11 cellular contexts compared by ENCODE assay signal in the genomic region with DNA sequence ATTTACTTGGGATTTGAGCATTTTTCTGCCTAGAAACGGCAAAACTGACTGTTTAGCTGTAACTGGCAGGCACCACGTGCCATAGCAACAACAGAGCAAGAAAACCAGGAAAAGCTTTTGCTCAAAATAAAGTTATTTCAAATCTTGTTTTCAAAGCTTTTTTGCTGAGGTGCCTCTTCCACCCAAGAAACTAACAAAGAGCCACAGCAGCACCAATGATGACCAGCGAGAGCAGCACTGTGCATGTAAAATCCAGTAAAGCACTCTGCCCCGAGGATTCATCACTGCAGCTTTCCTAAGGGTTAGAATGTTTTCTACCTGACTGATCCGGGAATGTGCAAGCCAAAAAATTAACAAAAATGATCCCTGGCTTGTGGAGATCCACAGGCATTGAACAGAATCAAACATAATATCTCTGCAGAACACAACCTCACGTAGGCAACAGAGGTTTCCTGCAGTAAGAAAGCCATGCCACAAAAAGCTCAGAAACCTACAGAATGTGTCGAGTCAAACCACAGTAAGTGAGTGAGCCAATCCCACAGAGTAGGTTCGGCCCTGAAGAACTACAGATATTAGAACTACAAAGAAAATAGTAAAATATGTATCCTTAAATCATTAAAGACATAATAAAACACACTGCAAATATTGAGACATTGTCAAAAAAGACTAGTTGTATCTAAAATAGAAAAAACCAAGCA. TPM values are rescaled to one million over a fixed set of nuclear protein-coding genes. Genes with fewer than 3 reads are reported as not detected.
A peak's percentile ranks its signal among the peaks of the same experiment; 100 is the strongest.
DNase-seq lines count a peak whose midpoint lies in the region; ATAC-seq, FAIRE-seq and TF ChIP-seq lines count a peak whose summit lies in the region.
"Had no signal": no experiment of that assay in that cellular context is flagged by ENCODE, and none has a peak within 500 bp of the region (broad histone marks: within the 10 kb centered on the region; RNA-seq: fewer than 3 reads in every experiment).

No MANE protein-coding gene starts in this region.

- no peak for TF ChIP-seq POLR2A in K562 (conservative IDR thresholded peaks at IDR 0.05)

- H3K9me3 Mint-ChIP-seq in nephron, result no peaks in the 10 kb centered on the region

- 0 out of 2 replicates have a peak, but pooled peaks cover 3% of the 10 kb centered on the region for H4K20me1 ChIP-seq in K562 (replicated peaks; ENCODE audit: control insufficient read depth, insufficient read depth, low read length)

- H3K27me3 ChIP-seq in K562 (ENCODE audit: control insufficient read depth in 2 of 2, insufficient read depth in 2 of 2, low read length in 2 of 2), result peaks cover 10 to 18% of the 10 kb centered on the region in 2 experiments; a peak in 4 of 5 replicates

- peak; percentile 27 for TF ChIP-seq CTCF in C4-2B (conservative IDR thresholded peaks at IDR 0.05)
- TF ChIP-seq CTCF in LNCAP (IDR thresholded peaks at IDR 0.05), result peak; percentile 27; the same call in 1 of the 2 replicates
- peak in 2 of 3 experiments; percentile 12 to 20; a peak in 1 of 6 replicates for TF ChIP-seq CTCF in K562 (IDR thresholded peaks at IDR 0.05 in 2 of 3, conservative IDR thresholded peaks at IDR 0.05 in 1 of 3; ENCODE audit: insufficient read depth in 2 of 3, low read depth in 1 of 3, low read length in 3 of 3)
- peak in 1 of 3 experiments; percentile 8 for TF ChIP-seq CTCF in nephron (IDR thresholded peaks at IDR 0.05; ENCODE audit: unreplicated experiment in 3 of 3)

- no peaks in the 10 kb centered on the region for H3K36me3 Mint-ChIP-seq in nephron (ENCODE audit: low read depth)

- no peak overlapping the region for H3K4me2 ChIP-seq in K562 (ENCODE audit: insufficient read depth, low read length)

- ATAC-seq in K562 (no peak), HG02884 (IDR thresholded peaks at IDR 0.05; ENCODE audit: unreplicated experiment) (no peak), GM18909 (IDR thresholded peaks at IDR 0.05; ENCODE audit: poor library complexity, unreplicated experiment) (no peak), HG02970 (IDR thresholded peaks at IDR 0.05; ENCODE audit: low FRiP score, unreplicated experiment) (no peak)

- no peak for TF ChIP-seq RAD21 in K562 (CRISPR knock-in tag; conservative IDR thresholded peaks at IDR 0.05 in 1 of 2, IDR thresholded peaks at IDR 0.05 in 1 of 2)

- peaks cover 5% of the 10 kb centered on the region for H3K27me3 Mint-ChIP-seq in nephron (ENCODE audit: low read depth)

- H3K4me3 Mint-ChIP-seq in nephron, result no peak overlapping the region

- H3K4me3 ChIP-seq in K562, result no peak overlapping the region

- DNase-seq in K562 (ENCODE audit: extremely low read depth in 1 of 4, low spot score in 3 of 4), result no peak
- no peak for DNase-seq in D341Med (ENCODE audit: low spot score)
- DNase-seq: NCI-H510A treated with DMSO at 0.1 percent for 48 hours, small intestine had no signal

- H3K79me2 ChIP-seq in K562 (ENCODE audit: control insufficient read depth, insufficient read depth, low read length), result no peaks in the 10 kb centered on the region

- H3K27ac ChIP-seq in C4-2B, result no peak overlapping the region
- H3K27ac ChIP-seq in K562 (ENCODE audit: extremely low read depth, low read depth, low read length), result no peak overlapping the region

- POLR2A ChIA-PET in K562 (lab: Yijun Ruan, JAX), result interaction anchor here (0.8 to 0.9 kb wide), 2 partner anchors 20 to 264 kb away, joined by 4 to 5 read pairs; no protein-coding TSS in a partner anchor

- intact Hi-C loops in K562 (cut with micrococcal nuclease), result no loop called here

- WGBS in K562 (ENCODE audit: insufficient coverage, low coverage, missing lambda C conversion rate), result under 1% methylated on average over 8 of the region's 8 CpGs

- no peaks in the 10 kb centered on the region for H3K9me3 ChIP-seq in K562 (replicated peaks; ENCODE audit: control insufficient read depth, insufficient read depth, low read depth, low read length)

- H3K27ac Mint-ChIP-seq in nephron, result peak overlapping the region in 2 of 3 experiments; percentile 21 to 28

- peaks cover 5 to 11% of the 10 kb centered on the region in 2 experiments; a peak in 3 of 5 replicates for H3K4me1 ChIP-seq in K562 (replicated peaks in 1 of 2; ENCODE audit: control insufficient read depth in 2 of 2, insufficient read depth in 2 of 2, low read length in 2 of 2)

- in situ Hi-C loops in K562 (cut with MboI), result no loop called here

- H3K9ac ChIP-seq in K562 (ENCODE audit: insufficient read depth in 1 of 2, low read depth in 2 of 2, low read length in 2 of 2), result no peak overlapping the region

- no peak for TF ChIP-seq EP300 in K562 (IDR thresholded peaks at IDR 0.05; ENCODE audit: low read length)

- H2AFZ ChIP-seq in K562 (ENCODE audit: low read depth, low read length), result no peak overlapping the region

- H3K9me1 ChIP-seq in K562 (ENCODE audit: control insufficient read depth, insufficient read depth, low read length), result no peaks in the 10 kb centered on the region

- no peak for FAIRE-seq in K562 (lab: Jason Lieb, UNC)
- FAIRE-seq: endometrium, small intestine had no signal

- CTCF ChIA-PET in K562 (lab: Yijun Ruan, JAX; ENCODE audit: low intra/inter-chr PET ratio), result no interaction called here

- H3K36me3 ChIP-seq in K562 (ENCODE audit: control insufficient read depth, insufficient read depth, low read length), result no peaks in the 10 kb centered on the region

- BruUV-seq in K562 (replicated peaks; lab: Mats Ljungman, UMichigan), result no TSS peak

- peaks cover 21% of the 10 kb centered on the region for H3K4me1 Mint-ChIP-seq in nephron

TF ChIP-seq in K562, 482 proteins besides CTCF, POLR2A, EP300 and RAD21:
- TF ChIP-seq, protein P1, sequence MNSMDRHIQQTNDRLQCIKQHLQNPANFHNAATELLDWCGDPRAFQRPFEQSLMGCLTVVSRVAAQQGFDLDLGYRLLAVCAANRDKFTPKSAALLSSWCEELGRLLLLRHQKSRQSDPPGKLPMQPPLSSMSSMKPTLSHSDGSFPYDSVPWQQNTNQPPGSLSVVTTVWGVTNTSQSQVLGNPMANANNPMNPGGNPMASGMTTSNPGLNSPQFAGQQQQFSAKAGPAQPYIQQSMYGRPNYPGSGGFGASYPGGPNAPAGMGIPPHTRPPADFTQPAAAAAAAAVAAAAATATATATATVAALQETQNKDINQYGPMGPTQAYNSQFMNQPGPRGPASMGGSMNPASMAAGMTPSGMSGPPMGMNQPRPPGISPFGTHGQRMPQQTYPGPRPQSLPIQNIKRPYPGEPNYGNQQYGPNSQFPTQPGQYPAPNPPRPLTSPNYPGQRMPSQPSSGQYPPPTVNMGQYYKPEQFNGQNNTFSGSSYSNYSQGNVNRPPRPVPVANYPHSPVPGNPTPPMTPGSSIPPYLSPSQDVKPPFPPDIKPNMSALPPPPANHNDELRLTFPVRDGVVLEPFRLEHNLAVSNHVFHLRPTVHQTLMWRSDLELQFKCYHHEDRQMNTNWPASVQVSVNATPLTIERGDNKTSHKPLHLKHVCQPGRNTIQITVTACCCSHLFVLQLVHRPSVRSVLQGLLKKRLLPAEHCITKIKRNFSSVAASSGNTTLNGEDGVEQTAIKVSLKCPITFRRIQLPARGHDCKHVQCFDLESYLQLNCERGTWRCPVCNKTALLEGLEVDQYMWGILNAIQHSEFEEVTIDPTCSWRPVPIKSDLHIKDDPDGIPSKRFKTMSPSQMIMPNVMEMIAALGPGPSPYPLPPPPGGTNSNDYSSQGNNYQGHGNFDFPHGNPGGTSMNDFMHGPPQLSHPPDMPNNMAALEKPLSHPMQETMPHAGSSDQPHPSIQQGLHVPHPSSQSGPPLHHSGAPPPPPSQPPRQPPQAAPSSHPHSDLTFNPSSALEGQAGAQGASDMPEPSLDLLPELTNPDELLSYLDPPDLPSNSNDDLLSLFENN (IDR thresholded peaks at IDR 0.05; ENCODE audit: low read depth in 2 of 2, low read length in 2 of 2), result no peak
- TF ChIP-seq ZFP36 (IDR thresholded peaks at IDR 0.05; ENCODE audit: low read depth, low read length, partially characterized antibody), result peak; percentile 75
- peak; percentile 56 for TF ChIP-seq CBX2 (IDR thresholded peaks at IDR 0.05; ENCODE audit: insufficient read depth, low read length, poor library complexity, severe bottlenecking)

RNA-seq across cellular contexts. Expression of a gene that starts 7.4 kb away (rescaled TPM):
- total RNA-seq in K562 (2011; cell fraction: chromatin; rRNA removed; ENCODE audit: low replicate concordance), result not detected in 2 replicates
- not detected in 2 replicates for total RNA-seq in K562 (2011; cell fraction: nucleolus; rRNA removed)
- total RNA-seq in K562 (2011; cell fraction: nucleoplasm; rRNA removed), result not detected in 2 replicates
- 0.57 TPM in 1 of 2 replicates, not detected in the other for total RNA-seq in K562 (2014; rRNA removed)
- not detected in 2 replicates for total RNA-seq in K562 (2014; rRNA removed; fragmentation: Illumina TruSeq; extraction: Trizol)
- 0.23 TPM in 1 of 2 replicates, not detected in the other for total RNA-seq in K562 (2015; rRNA removed; fragmentation: Illumina TruSeq; extraction: Trizol)
- total RNA-seq in K562 (2021), result 0.38 TPM in 1 of 2 replicates, not detected in the other
- 0.25 TPM in 1 of 2 replicates, not detected in the other for polyA plus RNA-seq in K562 (2011; rRNA removed)
- polyA plus RNA-seq in K562 (2011; cell fraction: cytosol; rRNA removed), result not detected in 2 replicates
- not detected in 2 replicates for polyA plus RNA-seq in K562 (2011; cell fraction: nucleus; rRNA removed)
- polyA plus RNA-seq in K562 (2012), result 0.12 and 0.14 TPM in 2 replicates
- polyA plus RNA-seq in K562 (2014; fragmentation: Illumina TruSeq; extraction: Trizol), result not detected in 2 replicates
- polyA plus RNA-seq in K562 (2014; fragmentation: Nextera tagmentation; extraction: Ambion mirVana), result not detected
- polyA plus RNA-seq in K562 (2014; rRNA removed), result 0.33 TPM in 1 of 2 replicates, not detected in the other
- polyA minus RNA-seq in K562 (2011; rRNA and poly(A)+ RNA removed), result 0.53 TPM in 1 of 2 replicates, not detected in the other
- polyA minus RNA-seq in K562 (2011; cell fraction: cytosol; rRNA and poly(A)+ RNA removed), result not detected in 2 replicates
- not detected in 2 replicates for polyA minus RNA-seq in K562 (2011; cell fraction: nucleus; rRNA and poly(A)+ RNA removed)

RNA-seq across cellular contexts. Expression of a gene that starts 51.0 kb away (rescaled TPM):
- total RNA-seq in K562 (2011; cell fraction: chromatin; rRNA removed; ENCODE audit: low replicate concordance), result not detected in 2 replicates
- total RNA-seq in K562 (2011; cell fraction: nucleolus; rRNA removed), result not detected in 2 replicates
- total RNA-seq in K562 (2011; cell fraction: nucleoplasm; rRNA removed), result not detected in 2 replicates
- total RNA-seq in K562 (2014; rRNA removed) (not detected in 2 replicates), K562 (2014; rRNA removed; fragmentation: Illumina TruSeq; extraction: Trizol) (not detected in 2 replicates), K562 (2015; rRNA removed; fragmentation: Illumina TruSeq; extraction: Trizol) (not detected in 2 replicates), K562 (2021) (not detected in 2 replicates)
- polyA plus RNA-seq in K562 (2011; rRNA removed) (not detected in 2 replicates), K562 (2014; fragmentation: Illumina TruSeq; extraction: Trizol) (not detected in 2 replicates), K562 (2014; fragmentation: Nextera tagmentation; extraction: Ambion mirVana) (not detected), K562 (2014; rRNA removed) (not detected in 2 replicates)
- polyA plus RNA-seq in K562 (2011; cell fraction: cytosol; rRNA removed), result not detected in 2 replicates
- not detected in 2 replicates for polyA plus RNA-seq in K562 (2011; cell fraction: nucleus; rRNA removed)
- polyA plus RNA-seq in K562 (2012), result not detected in 2 replicates
- not detected in 2 replicates for polyA minus RNA-seq in K562 (2011; rRNA and poly(A)+ RNA removed)
- polyA minus RNA-seq in K562 (2011; cell fraction: cytosol; rRNA and poly(A)+ RNA removed), result not detected in 2 replicates
- polyA minus RNA-seq in K562 (2011; cell fraction: nucleus; rRNA and poly(A)+ RNA removed), result not detected in 2 replicates
- polyA plus RNA-seq: small intestine had no signal
